In the genomic region with DNA sequence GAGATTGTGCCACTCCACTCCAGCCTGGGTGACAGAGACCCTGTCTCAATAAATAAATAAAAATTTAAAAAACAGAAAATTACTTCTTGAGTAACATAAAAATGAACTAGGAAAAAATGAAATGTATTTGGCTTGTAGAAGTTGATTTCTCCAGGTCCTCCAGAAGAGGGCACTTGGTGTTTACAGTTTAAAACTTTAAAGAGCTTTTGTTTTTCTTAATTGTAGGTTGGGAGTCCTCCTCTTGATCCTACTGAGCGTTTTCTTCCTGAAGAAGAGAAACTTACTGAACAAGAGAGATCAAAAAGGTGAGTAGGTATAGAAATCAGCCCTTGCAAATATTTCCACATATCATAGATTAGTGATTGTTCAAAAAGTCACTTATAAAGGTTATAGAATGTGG, we compare ENCODE assay signal across 8 cellular contexts. TPM values are rescaled to one million over a fixed set of nuclear protein-coding genes. Genes with fewer than 3 reads are reported as not detected.
DNase-seq lines count a peak whose midpoint lies in the region; ATAC-seq and TF ChIP-seq lines count a peak whose summit lies in the region.

No MANE protein-coding gene starts in this region.

- no peak for TF ChIP-seq EP300 in stomach (IDR thresholded peaks at IDR 0.05)

- H3K9me2 ChIP-seq in GM23248 (ENCODE audit: insufficient read depth) = no peaks in the 10 kb centered on the region

- H3K27ac Mint-ChIP-seq in T-helper 17 cell = no peak overlapping the region

- H3K79me2 ChIP-seq in GM23248 (ENCODE audit: insufficient read depth) = peaks cover 65% of the 10 kb centered on the region

- intact Hi-C loops in stomach (cut with DNase I; ENCODE audit: low total_unique reads) = no loop called here

- peaks cover 14% of the 10 kb centered on the region; the same call in 1 of the 2 replicates for H3F3A ChIP-seq in GM23248 (ENCODE audit: insufficient read depth)

- H3K4me2 ChIP-seq in GM23248 (ENCODE audit: unreplicated experiment) = no peak overlapping the region

- H3K27me3 Mint-ChIP-seq in T-helper 17 cell = no peaks in the 10 kb centered on the region

- H3K36me3 ChIP-seq in GM23248 (ENCODE audit: low read depth) (peaks cover 32% of the 10 kb centered on the region), stomach (peaks cover 19 to 72% (median 66%) of the 10 kb centered on the region in 4 donors), WERI-Rb-1 (peaks cover 53% of the 10 kb centered on the region)

- no peak overlapping the region for H3K9ac ChIP-seq in GM23248

- ATAC-seq in T-helper 17 cell = peak; percentile 61
- ATAC-seq in foreskin keratinocyte = no peak

- no peak overlapping the region for H2AFZ ChIP-seq in GM23248

- H3K4me3 Mint-ChIP-seq in T-helper 17 cell = no peak overlapping the region

- no peak for TF ChIP-seq POLR2A in stomach (IDR thresholded peaks at IDR 0.05)

- H3K4me3 ChIP-seq in GM23248 (no peak overlapping the region), stomach (no peak overlapping the region), WERI-Rb-1 (ENCODE audit: low read depth, low read length) (no peak overlapping the region)

- TF ChIP-seq CTCF in foreskin keratinocyte (conservative IDR thresholded peaks at IDR 0.05) = peak; percentile 71
- peak in 4 of 7 experiments; percentile 7 to 33 (median 25) for TF ChIP-seq CTCF in stomach (IDR thresholded peaks at IDR 0.05)
- TF ChIP-seq CTCF in WERI-Rb-1 (IDR thresholded peaks at IDR 0.05; ENCODE audit: low read depth, low read length) = no peak

- in situ Hi-C loops in GM23248 (cut with MboI) = loop anchor here (5.0 kb wide), 1 partner anchor 87 kb away; no protein-coding TSS in a partner anchor

- H4K20me1 ChIP-seq in GM23248 (ENCODE audit: insufficient read depth) = no peaks in the 10 kb centered on the region

- no peaks in the 10 kb centered on the region for H3K36me3 Mint-ChIP-seq in T-helper 17 cell (ENCODE audit: low read depth)

- DNase-seq in AG08396 (ENCODE audit: low spot score) (peak; percentile 37), GM23248 (peak; percentile 78), T-helper 17 cell (no peak), foreskin keratinocyte (no peak), stomach (no peak), WERI-Rb-1 (no peak), NCI-H1930 (lab: John Stamatoyannopoulos, UW) (no peak), NCI-H1092 treated with DMSO at 0.1 percent for 48 hours (lab: John Stamatoyannopoulos, UW) (no peak)

- H3K27ac ChIP-seq in GM23248 (no peak overlapping the region), foreskin keratinocyte (no peak overlapping the region), stomach (peak overlapping the region in 1 of 5 donors; percentile 44), WERI-Rb-1 (no peak overlapping the region)

- WGBS in GM23248 (ENCODE audit: low coverage in 1 of 2, low lambda C conversion rate in 2 of 2, missing lambda C conversion rate in 2 of 2), 2 experiments = 24 to 39% methylated on average over 1 of the region's 1 CpG
- WGBS in stomach, 5 donors = 7 to 18% (median 14%) methylated on average over 1 of the region's 1 CpG

- no peaks in the 10 kb centered on the region for H3K9me3 ChIP-seq in GM23248 (ENCODE audit: low read depth)
- H3K9me3 ChIP-seq in T-helper 17 cell (ENCODE audit: control insufficient read depth, low read length, poor library complexity, severe bottlenecking) = no peaks in the 10 kb centered on the region
- H3K9me3 ChIP-seq in stomach = no peaks in the 10 kb centered on the region
- H3K9me3 ChIP-seq in WERI-Rb-1 (ENCODE audit: severe bottlenecking) = no peaks in the 10 kb centered on the region

- H3K4me1 Mint-ChIP-seq in T-helper 17 cell = peaks cover 2% of the 10 kb centered on the region

- H3K4me1 ChIP-seq in GM23248 (ENCODE audit: insufficient read depth) = peaks cover 14% of the 10 kb centered on the region
- H3K4me1 ChIP-seq in foreskin keratinocyte = no peaks in the 10 kb centered on the region
- peaks cover 0 to 16% (median 3%) of the 10 kb centered on the region in 4 donors for H3K4me1 ChIP-seq in stomach

- no peaks in the 10 kb centered on the region for H3K27me3 ChIP-seq in GM23248 (replicated peaks; ENCODE audit: insufficient read depth)
- no peaks in the 10 kb centered on the region for H3K27me3 ChIP-seq in foreskin keratinocyte
- no peaks in the 10 kb centered on the region for H3K27me3 ChIP-seq in stomach
- no peaks in the 10 kb centered on the region for H3K27me3 ChIP-seq in WERI-Rb-1 (ENCODE audit: insufficient read depth, low read depth, severe bottlenecking)

RNA-seq across cellular contexts. Expression of gene KIFBP, which starts 16.2 kb away (rescaled TPM):
- total RNA-seq in GM23248 (2014; rRNA removed; shearing (Covaris generic)) = 56.5 and 58.3 TPM in 2 replicates
- polyA plus RNA-seq in GM23248 (2016; fragmentation: Nextera tagmentation; extraction: Ambion mirVana) (53.9 and 54.0 TPM in 2 replicates), foreskin keratinocyte (23.0 and 28.7 TPM in 2 replicates), stomach (10 to 100 TPM; 10.8 to 13.0 (median 11.1) TPM)
- total RNA-seq in T-helper 17 cell (1 to 10 TPM; 4.6 to 5.5 TPM), foreskin keratinocyte (40.8 and 43.8 TPM in 2 replicates), stomach (10 to 100 TPM in 4 of 5 donors, 1 to 10 TPM in 1; 2.3 to 26.7 (median 18.0) TPM)

RNA-seq across cellular contexts. Expression of gene DDX21, which starts 48.9 kb away (rescaled TPM):
- total RNA-seq in GM23248 (2014; rRNA removed; shearing (Covaris generic)) = 68.2 and 77.8 TPM in 2 replicates
- polyA plus RNA-seq in GM23248 (2016; fragmentation: Nextera tagmentation; extraction: Ambion mirVana) (24.1 and 24.7 TPM in 2 replicates), foreskin keratinocyte (37.7 and 51.4 TPM in 2 replicates), stomach (10 to 100 TPM; 14.3 to 28.7 (median 22.7) TPM)
- total RNA-seq in T-helper 17 cell (100 to 1,000 TPM; 130 to 134 TPM), foreskin keratinocyte (125 and 149 TPM in 2 replicates), stomach (10 to 100 TPM; 16.8 to 85.2 (median 19.8) TPM)

Comparison
In these comparisons a context has a peak if more than half of its experiments do, and no peak if none do; other contexts are left out.
1. DNase-seq: peak in AG08396 (single experiment) and GM23248 (single experiment); none in T-helper 17 cell (0 of 3), foreskin keratinocyte (0 of 2), stomach (single experiment), WERI-Rb-1 (single experiment), NCI-H1930 (0 of 2) and NCI-H1092 treated with DMSO at 0.1 percent for 48 hours (single experiment).